ENCODE assay signal across 9 cellular contexts in genomic region chr6:8006208-8006607, GRCh38. TPM values are rescaled to one million over a fixed set of nuclear protein-coding genes. Genes with fewer than 3 reads are reported as not detected.
A peak's percentile ranks its signal among the peaks of the same experiment; 100 is the strongest.
DNase-seq lines count a peak whose midpoint lies in the region; ATAC-seq, FAIRE-seq and TF ChIP-seq lines count a peak whose summit lies in the region.
"Had no signal": no experiment of that assay in that cellular context is flagged by ENCODE, and none has a peak within 500 bp of the region (broad histone marks: within the 10 kb centered on the region; RNA-seq: fewer than 3 reads in every experiment).

No MANE protein-coding gene starts in this region.

- H3K27me3 ChIP-seq in IMR-90 (ENCODE audit: control insufficient read depth, insufficient read depth, low read length) (no peaks in the 10 kb centered on the region), WERI-Rb-1 (ENCODE audit: insufficient read depth, low read depth, severe bottlenecking) (no peaks in the 10 kb centered on the region)

- H3K4me2 ChIP-seq in IMR-90 (ENCODE audit: low read depth, low read length), result no peak overlapping the region

- peak; percentile 66 for TF ChIP-seq CTCF in IMR-90 (conservative IDR thresholded peaks at IDR 0.05; ENCODE audit: low read depth, low read length)
- 0 out of 2 replicates have a peak, but pooled peaks have one; percentile 17 for TF ChIP-seq CTCF in WERI-Rb-1 (IDR thresholded peaks at IDR 0.05; ENCODE audit: low read depth, low read length)
- no peak for TF ChIP-seq CTCF in natural killer cell (IDR thresholded peaks at IDR 0.05)

- no peak for TF ChIP-seq POLR2A in IMR-90 (IDR thresholded peaks at IDR 0.05; ENCODE audit: low read depth, low read length)

- H3K18ac ChIP-seq in IMR-90 (ENCODE audit: low read depth, low read length), result no peak overlapping the region

- no peaks in the 10 kb centered on the region for H3K9me1 ChIP-seq in IMR-90 (ENCODE audit: insufficient read depth, low read length)

- no peaks in the 10 kb centered on the region for H3K36me3 Mint-ChIP-seq in natural killer cell

- no peaks in the 10 kb centered on the region for H3K4me1 ChIP-seq in IMR-90 (ENCODE audit: control insufficient read depth, insufficient read depth, low read length)

- CTCF ChIA-PET in IMR-90 (lab: Yijun Ruan, JAX), result interaction anchor here (0.6 to 1.4 kb wide), 9 partner anchors 9 to 1310 kb away, joined by 3 to 8 read pairs (median 4); no protein-coding TSS in a partner anchor

- H3K36me3 ChIP-seq in IMR-90 (ENCODE audit: control insufficient read depth, insufficient read depth, low read length) (no peaks in the 10 kb centered on the region), WERI-Rb-1 (no peaks in the 10 kb centered on the region; the same call in 1 of the 2 replicates)

- TF ChIP-seq RAD21 in IMR-90 (IDR thresholded peaks at IDR 0.05; ENCODE audit: low read length), result peak; percentile 75

- no peak overlapping the region for H4K8ac ChIP-seq in IMR-90 (ENCODE audit: low read depth in 2 of 2, low read length in 2 of 2)

- ATAC-seq in IMR-90 (ENCODE audit: low read depth) (peak; percentile 68; the same call in 1 of the 2 replicates), HG03280 (IDR thresholded peaks at IDR 0.05; ENCODE audit: unreplicated experiment) (no peak), natural killer cell (no peak), HG02852 (IDR thresholded peaks at IDR 0.05; ENCODE audit: unreplicated experiment) (no peak)

- H3K9me3 ChIP-seq in IMR-90 (ENCODE audit: control insufficient read depth, insufficient read depth, low read length) (no peaks in the 10 kb centered on the region), WERI-Rb-1 (ENCODE audit: severe bottlenecking) (no peaks in the 10 kb centered on the region)

- no peaks in the 10 kb centered on the region for H4K20me1 ChIP-seq in IMR-90 (ENCODE audit: insufficient read depth, low read length)

- H3K14ac ChIP-seq in IMR-90 (replicated peaks; ENCODE audit: low read depth, low read length), result no peak overlapping the region

- H3K27ac ChIP-seq in IMR-90 (ENCODE audit: insufficient read depth, low read length), result no peak overlapping the region
- H3K27ac ChIP-seq in WERI-Rb-1, result no peak overlapping the region

- no peak overlapping the region for H2BK15ac ChIP-seq in IMR-90 (ENCODE audit: low read depth, low read length)

- H3K79me1 ChIP-seq in IMR-90 (ENCODE audit: low read depth in 1 of 2, low read length in 2 of 2), result no peaks in the 10 kb centered on the region

- in situ Hi-C loops in IMR-90 (cut with MboI; ENCODE audit: low sequenced_read_pairs), result no loop called here

- no peak overlapping the region for H2BK120ac ChIP-seq in IMR-90 (ENCODE audit: low read depth, low read length)

- DNase-seq in DMS114 treated with DMSO at 0.1 percent for 48 hours (lab: John Stamatoyannopoulos, UW; ENCODE audit: unreplicated experiment) (peak; percentile 48), IMR-90 (peak; percentile 51), WERI-Rb-1 (no peak), GDM1 (lab: John Stamatoyannopoulos, UW) (no peak), natural killer cell (no peak)

- no peak overlapping the region for H3K4ac ChIP-seq in IMR-90 (ENCODE audit: low read depth, low read length)

- peak; percentile 97 for FAIRE-seq in islet of Langerhans (lab: Jason Lieb, UNC)

- no peak overlapping the region for H3K27ac Mint-ChIP-seq in natural killer cell
- H3K27ac Mint-ChIP-seq: memory B cell had no signal

- no peak overlapping the region for H2AFZ ChIP-seq in IMR-90 (replicated peaks; ENCODE audit: low read length, poor library complexity)

- H4K91ac ChIP-seq in IMR-90 (ENCODE audit: insufficient read depth, low read depth, low read length), result no peak overlapping the region

- H3K4me3 ChIP-seq in IMR-90 (ENCODE audit: insufficient read depth, low read depth, low read length) (no peak overlapping the region), WERI-Rb-1 (ENCODE audit: low read depth, low read length) (no peak overlapping the region)

- H3K9me3 Mint-ChIP-seq in natural killer cell, result no peaks in the 10 kb centered on the region
- H3K9me3 Mint-ChIP-seq: memory B cell had no signal

- H2AK5ac ChIP-seq in IMR-90 (ENCODE audit: low read depth, low read length), result no peak overlapping the region

- BruUV-seq in IMR-90 (replicated peaks; lab: Mats Ljungman, UMichigan), result no TSS peak

- no peaks in the 10 kb centered on the region for H3K27me3 Mint-ChIP-seq in natural killer cell (ENCODE audit: low read depth in 2 of 2)
- H3K27me3 Mint-ChIP-seq: memory B cell had no signal

- no peak overlapping the region for H2AK9ac ChIP-seq in IMR-90 (replicated peaks; ENCODE audit: low read depth, low read length, poor library complexity)

- H3K56ac ChIP-seq in IMR-90 (ENCODE audit: extremely low read depth, insufficient read depth, low read length), result no peak overlapping the region

- intact Hi-C loops in IMR-90 (cut with micrococcal nuclease) (loop anchor here (1.0 to 5.0 kb wide), 4 partner anchors 51 to 389 kb away; no protein-coding TSS in a partner anchor), natural killer cell (cut with micrococcal nuclease) (loop anchor here (5.0 kb wide), 1 partner anchor 284 kb away; no protein-coding TSS in a partner anchor)

- H3K4me3 Mint-ChIP-seq in natural killer cell, result no peak overlapping the region
- H3K4me3 Mint-ChIP-seq: memory B cell had no signal

- POLR2A ChIA-PET in IMR-90 (lab: Charles Lee; ENCODE audit: unreplicated experiment), result no interaction called here

- H3K23ac ChIP-seq in IMR-90 (ENCODE audit: low read depth, low read length), result no peak overlapping the region

- no peak overlapping the region for H4K5ac ChIP-seq in IMR-90 (ENCODE audit: low read depth, low read length)

- dilution Hi-C loops in IMR-90 (cut with HindIII; ENCODE audit: low sequenced_read_pairs, unreplicated experiment), result no loop called here

- H2BK20ac ChIP-seq in IMR-90 (ENCODE audit: low read depth, low read length), result no peak overlapping the region

- no peak overlapping the region for H2BK5ac ChIP-seq in IMR-90 (ENCODE audit: low read depth, low read length, poor library complexity, severe bottlenecking)

- no peak overlapping the region for H3K9ac ChIP-seq in IMR-90 (ENCODE audit: low read depth, low read length)

- no peaks in the 10 kb centered on the region for H3K4me1 Mint-ChIP-seq in natural killer cell

- WGBS in IMR-90 (ENCODE audit: extremely low coverage in 2 of 2, insufficient read length in 1 of 2), 2 experiments, result no CpG with 5 or more reads among the region's 1 CpG

TF ChIP-seq in IMR-90, 13 proteins besides CTCF, POLR2A, EP300 and RAD21:
- TF ChIP-seq ELK1 (IDR thresholded peaks at IDR 0.05; ENCODE audit: borderline replicate concordance, low read depth, low read length) (no peak), SMC3 (IDR thresholded peaks at IDR 0.05; ENCODE audit: low read depth, low read length) (peak; percentile 70)

RNA-seq across cellular contexts. Expression of gene BLOC1S5, which starts 58.0 kb away (rescaled TPM):
- total RNA-seq in IMR-90 (2012; rRNA removed) (17.2 and 18.3 TPM in 2 replicates), natural killer cell (10 to 100 TPM; 11.2 to 15.9 (median 15.4) TPM)
- polyA plus RNA-seq in IMR-90 (2012; rRNA removed), result 4.3 and 4.8 TPM in 2 replicates
- polyA plus RNA-seq in IMR-90 (2012; cell fraction: cytosol; rRNA removed), result 1.3 and 1.7 TPM in 2 replicates
- 0.17 and 1.5 TPM in 2 replicates for polyA plus RNA-seq in IMR-90 (2012; cell fraction: nucleus; rRNA removed; ENCODE audit: low replicate concordance)

Comparison
In these comparisons a context has a peak if more than half of its experiments do, and no peak if none do; other contexts are left out.
1. DNase-seq: peak in DMS114 treated with DMSO at 0.1 percent for 48 hours (single experiment) and IMR-90 (single experiment); none in WERI-Rb-1 (single experiment), GDM1 (single experiment) and natural killer cell (single experiment).